Comparison of ENCODE assay signal across 20 cellular contexts in the genomic region with DNA sequence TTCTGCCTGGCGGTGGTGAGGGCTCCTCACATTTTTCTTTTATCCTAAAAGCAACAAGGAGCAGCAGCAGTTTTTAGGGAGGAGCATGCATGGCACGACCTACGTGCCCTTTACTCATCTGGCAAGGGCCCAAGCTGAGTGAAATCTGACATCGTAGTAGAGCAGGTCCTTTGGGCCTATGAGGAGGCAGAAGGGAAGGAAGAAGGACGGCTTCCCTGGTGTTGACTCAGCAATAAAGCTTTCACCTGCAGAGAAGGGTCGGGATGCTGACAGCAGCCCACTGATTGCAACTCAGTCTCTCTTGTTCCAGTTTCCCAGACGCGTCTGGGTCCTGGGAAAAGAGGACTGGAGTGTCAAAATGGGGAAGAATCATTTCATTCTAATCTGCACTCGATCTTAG.
DNase-seq lines count a peak whose midpoint lies in the region; ATAC-seq, FAIRE-seq and TF ChIP-seq lines count a peak whose summit lies in the region.
"Had no signal": no experiment of that assay in that cellular context is flagged by ENCODE, and none has a peak within 500 bp of the region (broad histone marks: within the 10 kb centered on the region; RNA-seq: fewer than 3 reads in every experiment).

No MANE protein-coding gene starts in this region.

- TF ChIP-seq POLR2A in A549 (IDR thresholded peaks at IDR 0.05; ENCODE audit: low read length) (no peak), K562 (conservative IDR thresholded peaks at IDR 0.05) (no peak)

- no peak overlapping the region for H3K4me3 Mint-ChIP-seq in neural crest cell
- H3K4me3 Mint-ChIP-seq in progenitor cell of endocrine pancreas (ENCODE audit: low read depth): no peak overlapping the region
- H3K4me3 Mint-ChIP-seq in chondrocyte (ENCODE audit: unreplicated experiment): no peak overlapping the region
- H3K4me3 Mint-ChIP-seq: CD4-positive, CD25-positive, alpha-beta regulatory T cell; H9; HFFc6 had no signal

- peak overlapping the region; percentile 7 for H3K27ac Mint-ChIP-seq in neural crest cell (ENCODE audit: unreplicated experiment)
- H3K27ac Mint-ChIP-seq in progenitor cell of endocrine pancreas: no peak overlapping the region
- no peak overlapping the region for H3K27ac Mint-ChIP-seq in chondrocyte (ENCODE audit: unreplicated experiment)
- H3K27ac Mint-ChIP-seq: CD4-positive, CD25-positive, alpha-beta regulatory T cell; HFFc6 had no signal

- H3K4me1 ChIP-seq in A549 (no peaks in the 10 kb centered on the region), K562 (replicated peaks in 1 of 2; ENCODE audit: control insufficient read depth in 2 of 2, insufficient read depth in 2 of 2, low read length in 2 of 2) (no peaks in the 10 kb centered on the region)

- no peaks in the 10 kb centered on the region for H3K36me3 ChIP-seq in K562 (ENCODE audit: control insufficient read depth, insufficient read depth, low read length)

- H3K27ac ChIP-seq in A549 (no peak overlapping the region), K562 (ENCODE audit: extremely low read depth, low read depth, low read length) (no peak overlapping the region)

- FAIRE-seq in A549 (lab: Jason Lieb, UNC): no peak
- no peak for FAIRE-seq in K562 (lab: Jason Lieb, UNC)
- FAIRE-seq: GM19239 had no signal

- no peaks in the 10 kb centered on the region for H3K9me3 ChIP-seq in A549
- no peaks in the 10 kb centered on the region for H3K9me3 ChIP-seq in K562 (replicated peaks; ENCODE audit: control insufficient read depth, insufficient read depth, low read depth, low read length)

- H3K4me2 ChIP-seq in A549 (no peak overlapping the region), K562 (ENCODE audit: insufficient read depth, low read length) (no peak overlapping the region)

- H2AFZ ChIP-seq in K562 (ENCODE audit: low read depth, low read length): no peak overlapping the region

- POLR2A ChIA-PET in A549 (lab: Yijun Ruan, JAX) (no interaction called here), K562 (lab: Yijun Ruan, JAX) (interaction anchor here (0.6 kb wide), 1 partner anchor 89 kb away, joined by 3 read pairs; no protein-coding TSS in a partner anchor)

- H3K4me1 Mint-ChIP-seq in neural crest cell (no peaks in the 10 kb centered on the region), progenitor cell of endocrine pancreas (ENCODE audit: low read depth) (no peaks in the 10 kb centered on the region), chondrocyte (ENCODE audit: low read depth) (peaks cover 20% of the 10 kb centered on the region)

- intact Hi-C loops in K562 (cut with micrococcal nuclease): no loop called here
- intact Hi-C loops in left cardiac atrium (cut with DNase I): no loop called here

- 59% methylated on average over 9 of the region's 9 CpGs for WGBS in A549 (ENCODE audit: missing lambda C conversion rate)
- 2% methylated on average over 9 of the region's 9 CpGs for WGBS in K562 (ENCODE audit: insufficient coverage, low coverage, missing lambda C conversion rate)

- H3K79me2 ChIP-seq in K562 (ENCODE audit: control insufficient read depth, insufficient read depth, low read length): no peaks in the 10 kb centered on the region

- no peaks in the 10 kb centered on the region for H3K9me1 ChIP-seq in K562 (ENCODE audit: control insufficient read depth, insufficient read depth, low read length)

- no peaks in the 10 kb centered on the region for H4K20me1 ChIP-seq in K562 (replicated peaks; ENCODE audit: control insufficient read depth, insufficient read depth, low read length)

- no peak for TF ChIP-seq EP300 in A549 (IDR thresholded peaks at IDR 0.05)
- no peak for TF ChIP-seq EP300 in K562 (IDR thresholded peaks at IDR 0.05; ENCODE audit: low read length)

- no peak for TF ChIP-seq RAD21 in A549 (conservative IDR thresholded peaks at IDR 0.05 in 1 of 2, IDR thresholded peaks at IDR 0.05 in 1 of 2)
- no peak for TF ChIP-seq RAD21 in K562 (CRISPR knock-in tag; conservative IDR thresholded peaks at IDR 0.05 in 1 of 2, IDR thresholded peaks at IDR 0.05 in 1 of 2)

- H3K27me3 Mint-ChIP-seq in neural crest cell (ENCODE audit: low read depth): no peaks in the 10 kb centered on the region
- no peaks in the 10 kb centered on the region for H3K27me3 Mint-ChIP-seq in progenitor cell of endocrine pancreas
- H3K27me3 Mint-ChIP-seq in chondrocyte (ENCODE audit: low read depth): no peaks in the 10 kb centered on the region
- H3K27me3 Mint-ChIP-seq: CD4-positive, CD25-positive, alpha-beta regulatory T cell had no signal

- peaks cover 5 to 18% of the 10 kb centered on the region in 2 experiments; a peak in 3 of 5 replicates for H3K27me3 ChIP-seq in K562 (ENCODE audit: control insufficient read depth in 2 of 2, insufficient read depth in 2 of 2, low read length in 2 of 2)

- H3K4me3 ChIP-seq in A549 (no peak overlapping the region), K562 (no peak overlapping the region)

- in situ Hi-C loops in K562 (cut with MboI): no loop called here

- no peaks in the 10 kb centered on the region for H3K36me3 Mint-ChIP-seq in neural crest cell (ENCODE audit: low read depth)
- H3K36me3 Mint-ChIP-seq in progenitor cell of endocrine pancreas (ENCODE audit: insufficient read depth): no peaks in the 10 kb centered on the region
- no peaks in the 10 kb centered on the region for H3K36me3 Mint-ChIP-seq in chondrocyte (ENCODE audit: low read depth)

- TF ChIP-seq CTCF in A549 (IDR thresholded peaks at IDR 0.05): no peak
- TF ChIP-seq CTCF in K562 (IDR thresholded peaks at IDR 0.05 in 2 of 3, conservative IDR thresholded peaks at IDR 0.05 in 1 of 3; ENCODE audit: insufficient read depth in 2 of 3, low read depth in 1 of 3, low read length in 3 of 3): no peak
- no peak for TF ChIP-seq CTCF in neural crest cell (conservative IDR thresholded peaks at IDR 0.05)
- TF ChIP-seq CTCF in progenitor cell of endocrine pancreas (IDR thresholded peaks at IDR 0.05; ENCODE audit: unreplicated experiment): no peak
- no peak for TF ChIP-seq CTCF in chondrocyte (IDR thresholded peaks at IDR 0.05)

- CTCF ChIA-PET in A549 (lab: Yijun Ruan, JAX): interaction anchor here (1.0 kb wide), 1 partner anchor 12 kb away, joined by 3 read pairs; no protein-coding TSS in a partner anchor
- CTCF ChIA-PET in K562 (lab: Yijun Ruan, JAX; ENCODE audit: low intra/inter-chr PET ratio): no interaction called here

- ATAC-seq in A549 (no peak), K562 (no peak), left cardiac atrium (no peak)
- ATAC-seq: Panc1, SK-N-SH treated with all-trans-retinoic acid at 6 μM for 48 hours had no signal

- no peak overlapping the region for H3K9ac ChIP-seq in K562 (ENCODE audit: insufficient read depth in 1 of 2, low read depth in 2 of 2, low read length in 2 of 2)

- BruUV-seq in K562 (replicated peaks; lab: Mats Ljungman, UMichigan): no TSS peak

- H3K9me3 Mint-ChIP-seq in neural crest cell: no peaks in the 10 kb centered on the region
- no peaks in the 10 kb centered on the region for H3K9me3 Mint-ChIP-seq in progenitor cell of endocrine pancreas (ENCODE audit: low read depth)
- H3K9me3 Mint-ChIP-seq in chondrocyte (ENCODE audit: low read depth): no peaks in the 10 kb centered on the region
- H3K9me3 Mint-ChIP-seq: H9 had no signal

- no peak for DNase-seq in A549 (ENCODE audit: low read depth in 1 of 2, low spot score in 1 of 2)
- DNase-seq in NCI-H1105 (lab: John Stamatoyannopoulos, UW): peak; percentile 20
- DNase-seq in K562 (ENCODE audit: extremely low read depth in 1 of 4, low spot score in 3 of 4): no peak
- no peak for DNase-seq in neural crest cell (ENCODE audit: low read depth, low spot score)
- DNase-seq in left cardiac atrium: no peak
- DNase-seq in progenitor cell of endocrine pancreas (ENCODE audit: low spot score, unreplicated experiment): no peak
- no peak for DNase-seq in chondrocyte (ENCODE audit: low spot score)
- DNase-seq: CD4-positive, CD25-positive, alpha-beta regulatory T cell; H9; HFFc6; MM.1S; NCI-H1048; NCI-H1436 treated with DMSO at 0.1 percent for 48 hours; NCI-H2029 treated with DMSO at 0.1 percent for 48 hours; NCI-H446 treated with DMSO at 0.1 percent for 48 hours; NCI-H748 treated with DMSO at 0.1 percent for 48 hours; NK-92 treated with Interleukin-12 subunit alpha and Interleukin-12 subunit beta, amount 100 ng/mL, for 24 hours had no signal

TF ChIP-seq in A549, 52 proteins besides CTCF, POLR2A, EP300 and RAD21:
- peak; percentile 36 for TF ChIP-seq MAFK (IDR thresholded peaks at IDR 0.05; ENCODE audit: partially characterized antibody)
- no peak for TF ChIP-seq ZSCAN20 (CRISPR knock-in tag; IDR thresholded peaks at IDR 0.05)

TF ChIP-seq in K562, 482 proteins besides CTCF, POLR2A, EP300 and RAD21:
- TF ChIP-seq CHD1 (IDR thresholded peaks at IDR 0.05; ENCODE audit: low read length) (no peak), BCL6 (CRISPR knock-in tag; IDR thresholded peaks at IDR 0.05) (no peak), TEAD1 (CRISPR knock-in tag; IDR thresholded peaks at IDR 0.05) (no peak), HNRNPLL (IDR thresholded peaks at IDR 0.05; ENCODE audit: low read depth, low read length, poor library complexity, severe bottlenecking) (no peak), GABPB1 (CRISPR knock-in tag; IDR thresholded peaks at IDR 0.05) (no peak), ZNF316 (IDR thresholded peaks at IDR 0.05) (peak; percentile 60), DPF2 (IDR thresholded peaks at IDR 0.05) (no peak), C11orf30 (IDR thresholded peaks at IDR 0.05; ENCODE audit: low read depth) (peak; percentile 51; the same call in 1 of the 2 replicates), ZFP36 (IDR thresholded peaks at IDR 0.05; ENCODE audit: low read depth, low read length, partially characterized antibody) (no peak), MAFF (IDR thresholded peaks at IDR 0.05; ENCODE audit: low read length) (0 out of 2 replicates have a peak, but pooled peaks have one; percentile 5), MAFG (tag; conservative IDR thresholded peaks at IDR 0.05) (peak; percentile 27; the same call in 1 of the 2 replicates), GTF2F1 (IDR thresholded peaks at IDR 0.05; ENCODE audit: low read depth, low read length) (no peak)
